In the genomic region with DNA sequence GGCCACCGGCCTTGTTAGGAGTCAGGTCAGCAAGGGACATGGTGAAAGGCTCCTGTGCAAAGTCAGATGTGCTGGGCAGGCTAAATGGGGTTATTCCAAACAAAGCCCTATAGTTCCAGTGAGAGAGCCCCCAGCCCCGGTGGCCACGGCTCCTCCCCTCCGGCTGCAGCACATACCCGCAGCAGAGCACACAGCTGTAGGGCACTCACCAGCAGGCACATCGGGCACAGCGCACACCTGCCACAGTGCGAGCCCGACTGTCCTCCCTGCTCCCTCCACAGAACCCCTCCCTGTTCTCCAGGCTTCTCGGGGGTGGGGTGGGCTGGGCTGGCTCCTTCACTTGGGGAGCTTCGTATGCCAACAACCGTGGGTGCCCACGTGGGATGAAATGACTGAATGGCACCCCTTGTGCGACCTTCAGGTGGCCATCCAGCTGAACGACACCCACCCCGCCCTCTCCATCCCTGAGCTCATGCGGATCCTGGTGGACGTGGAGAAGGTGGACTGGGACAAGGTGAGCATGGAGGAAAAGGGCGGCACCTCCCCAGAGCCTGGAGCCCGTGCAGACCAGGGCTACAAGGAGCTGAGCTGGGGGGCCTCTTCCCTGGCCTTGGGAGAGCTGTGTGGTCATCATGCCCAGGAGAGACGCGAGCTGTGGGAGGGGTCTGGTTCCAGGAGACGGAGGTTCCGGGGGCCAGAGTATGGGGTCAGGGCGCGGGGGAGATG, we compare ENCODE assay signal across 16 cellular contexts. TPM values are rescaled to one million over a fixed set of nuclear protein-coding genes. Genes with fewer than 3 reads are reported as not detected.
DNase-seq lines count a peak whose midpoint lies in the region; ATAC-seq and TF ChIP-seq lines count a peak whose summit lies in the region.
"Had no signal": no experiment of that assay in that cellular context is flagged by ENCODE, and none has a peak within 500 bp of the region (broad histone marks: within the 10 kb centered on the region; RNA-seq: fewer than 3 reads in every experiment).

No MANE protein-coding gene starts in this region.

- peaks cover 9% of the 10 kb centered on the region for H3K4me1 Mint-ChIP-seq in stimulated activated naive CD8-positive, alpha-beta T cell treated with anti-CD3 and anti-CD28 coated beads, Interleukin-15, amount 100 ng/mL, for 72 hours
- H3K4me1 Mint-ChIP-seq: GM23338 had no signal

- H3K4me3 ChIP-seq in body of pancreas (no peak overlapping the region), left lung (no peak overlapping the region), suprapubic skin (no peak overlapping the region)
- no peak overlapping the region for H3K4me3 ChIP-seq in effector memory CD4-positive, alpha-beta T cell (ENCODE audit: insufficient read depth, low read depth, low read length, poor library complexity, severe bottlenecking)
- H3K4me3 ChIP-seq: GM23338, SJSA1 had no signal

- DNase-seq in activated CD8-positive, alpha-beta memory T cell treated with anti-CD3 and anti-CD28 coated beads, Interleukin-2, amount 50 U/mL, for 4 hours: peak; percentile 4
- no peak for DNase-seq in activated CD8-positive, alpha-beta memory T cell treated with anti-CD3 and anti-CD28 coated beads, Interleukin-2, amount 50 U/mL, for 48 hours
- DNase-seq in body of pancreas: peak in 3 of 4 donors; percentile 1 to 10 (median 8)
- peak; percentile 26 to 56 for DNase-seq in left lung
- DNase-seq in suprapubic skin (ENCODE audit: low spot score in 2 of 2): peak; percentile 56 to 77
- no peak for DNase-seq in effector memory CD4-positive, alpha-beta T cell
- DNase-seq in stimulated activated naive CD8-positive, alpha-beta T cell treated with anti-CD3 and anti-CD28 coated beads, Interleukin-15, amount 100 ng/mL, for 72 hours: no peak
- DNase-seq: activated CD4-positive, alpha-beta T cell treated with anti-CD3 and anti-CD28 coated beads, Interleukin-2, amount 50 U/mL, for 1 hour; CD4-positive, CD25-positive, alpha-beta regulatory T cell; cortex of kidney; DMS79; NCI-H1417 treated with DMSO at 0.1 percent for 48 hours; NCI-H446 had no signal

- H3K27ac ChIP-seq in body of pancreas: no peak overlapping the region
- no peak overlapping the region for H3K27ac ChIP-seq in left lung
- no peak overlapping the region for H3K27ac ChIP-seq in suprapubic skin
- H3K27ac ChIP-seq in effector memory CD4-positive, alpha-beta T cell (ENCODE audit: insufficient read depth, low read length, poor library complexity, severe bottlenecking): no peak overlapping the region
- H3K27ac ChIP-seq: SJSA1 had no signal

- H3K27me3 ChIP-seq in body of pancreas (no peaks in the 10 kb centered on the region), left lung (no peaks in the 10 kb centered on the region), suprapubic skin (no peaks in the 10 kb centered on the region)
- H3K27me3 ChIP-seq in effector memory CD4-positive, alpha-beta T cell (replicated peaks; ENCODE audit: control insufficient read depth, insufficient read depth, low read length, poor library complexity, severe bottlenecking): no peaks in the 10 kb centered on the region
- H3K27me3 ChIP-seq: SJSA1 had no signal

- no peak for ATAC-seq in body of pancreas
- no peak for ATAC-seq in left lung
- ATAC-seq in GM18502 (IDR thresholded peaks at IDR 0.05; ENCODE audit: poor library complexity, unreplicated experiment): no peak
- no peak for ATAC-seq in stimulated activated naive CD8-positive, alpha-beta T cell treated with anti-CD3 and anti-CD28 coated beads, Interleukin-15, amount 100 ng/mL, for 72 hours
- ATAC-seq: GM23338 had no signal

- TF ChIP-seq CTCF in body of pancreas (IDR thresholded peaks at IDR 0.05): no peak
- no peak for TF ChIP-seq CTCF in left lung (IDR thresholded peaks at IDR 0.05)
- TF ChIP-seq CTCF in suprapubic skin (IDR thresholded peaks at IDR 0.05): no peak

- no peaks in the 10 kb centered on the region for H3K9me3 Mint-ChIP-seq in stimulated activated naive CD8-positive, alpha-beta T cell treated with anti-CD3 and anti-CD28 coated beads, Interleukin-15, amount 100 ng/mL, for 72 hours
- H3K9me3 Mint-ChIP-seq: CD4-positive, CD25-positive, alpha-beta regulatory T cell; GM23338 had no signal

- no peaks in the 10 kb centered on the region for H3K27me3 Mint-ChIP-seq in stimulated activated naive CD8-positive, alpha-beta T cell treated with anti-CD3 and anti-CD28 coated beads, Interleukin-15, amount 100 ng/mL, for 72 hours
- H3K27me3 Mint-ChIP-seq: CD4-positive, CD25-positive, alpha-beta regulatory T cell had no signal

- WGBS in body of pancreas, 2 donors: 90 to 98% methylated on average over 15 to 26 of the region's 26 CpGs
- 86% methylated on average over 11 of the region's 26 CpGs for WGBS in suprapubic skin

- TF ChIP-seq EP300 in suprapubic skin (IDR thresholded peaks at IDR 0.05): no peak

- H3K4me1 ChIP-seq in body of pancreas: peaks cover 8% of the 10 kb centered on the region
- no peaks in the 10 kb centered on the region for H3K4me1 ChIP-seq in left lung
- H3K4me1 ChIP-seq in suprapubic skin: peaks cover 15% of the 10 kb centered on the region
- no peaks in the 10 kb centered on the region for H3K4me1 ChIP-seq in effector memory CD4-positive, alpha-beta T cell (ENCODE audit: control insufficient read depth, insufficient read depth, low read length, poor library complexity, severe bottlenecking)
- H3K4me1 ChIP-seq: SJSA1 had no signal

- intact Hi-C loops in body of pancreas (cut with DNase I) (no loop called here), left lung (cut with DNase I) (no loop called here)

- no peak overlapping the region for H3K27ac Mint-ChIP-seq in stimulated activated naive CD8-positive, alpha-beta T cell treated with anti-CD3 and anti-CD28 coated beads, Interleukin-15, amount 100 ng/mL, for 72 hours
- H3K27ac Mint-ChIP-seq: CD4-positive, CD25-positive, alpha-beta regulatory T cell; GM23338 had no signal

- H3K4me3 Mint-ChIP-seq in stimulated activated naive CD8-positive, alpha-beta T cell treated with anti-CD3 and anti-CD28 coated beads, Interleukin-15, amount 100 ng/mL, for 72 hours: no peak overlapping the region
- H3K4me3 Mint-ChIP-seq: GM23338 had no signal

- H3K9me3 ChIP-seq in body of pancreas: no peaks in the 10 kb centered on the region
- H3K9me3 ChIP-seq in left lung: no peaks in the 10 kb centered on the region
- no peaks in the 10 kb centered on the region for H3K9me3 ChIP-seq in suprapubic skin
- no peaks in the 10 kb centered on the region for H3K9me3 ChIP-seq in effector memory CD4-positive, alpha-beta T cell (ENCODE audit: control insufficient read depth, low read length)
- H3K9me3 ChIP-seq: SJSA1 had no signal

- H3K36me3 ChIP-seq in body of pancreas (replicated peaks in 1 of 2; ENCODE audit: insufficient read depth in 1 of 2, low read depth in 2 of 2): peaks cover 6 to 17% of the 10 kb centered on the region in 2 donors
- peaks cover 0 to 100% of the 10 kb centered on the region in 2 donors for H3K36me3 ChIP-seq in left lung
- H3K36me3 ChIP-seq in suprapubic skin: peaks cover 91% of the 10 kb centered on the region
- peaks cover 43% of the 10 kb centered on the region for H3K36me3 ChIP-seq in effector memory CD4-positive, alpha-beta T cell (ENCODE audit: control insufficient read depth, insufficient read depth, low read length)

- no peak for TF ChIP-seq POLR2A in body of pancreas (IDR thresholded peaks at IDR 0.05)
- no peak for TF ChIP-seq POLR2A in suprapubic skin (IDR thresholded peaks at IDR 0.05)

RNA-seq across cellular contexts. Expression of a gene that starts 30.9 kb away (rescaled TPM):
- 10 to 100 TPM; 34.8 to 42.8 TPM for total RNA-seq in body of pancreas
- total RNA-seq in left lung: 10 to 100 TPM; 78.2 to 81.3 TPM
- total RNA-seq in suprapubic skin: 100 to 1,000 TPM; 142 to 247 (median 198) TPM

Comparison
In these comparisons a context has a peak if more than half of its experiments do, and no peak if none do; other contexts are left out.
1. DNase-seq: peak in activated CD8-positive, alpha-beta memory T cell treated with anti-CD3 and anti-CD28 coated beads, Interleukin-2, amount 50 U/mL, for 4 hours (single experiment), body of pancreas (3 of 4), left lung (2 of 2) and suprapubic skin (2 of 2); none in activated CD8-positive, alpha-beta memory T cell treated with anti-CD3 and anti-CD28 coated beads, Interleukin-2, amount 50 U/mL, for 48 hours (single experiment), effector memory CD4-positive, alpha-beta T cell (0 of 3) and stimulated activated naive CD8-positive, alpha-beta T cell treated with anti-CD3 and anti-CD28 coated beads, Interleukin-15, amount 100 ng/mL, for 72 hours (0 of 2).